In the genomic region with DNA sequence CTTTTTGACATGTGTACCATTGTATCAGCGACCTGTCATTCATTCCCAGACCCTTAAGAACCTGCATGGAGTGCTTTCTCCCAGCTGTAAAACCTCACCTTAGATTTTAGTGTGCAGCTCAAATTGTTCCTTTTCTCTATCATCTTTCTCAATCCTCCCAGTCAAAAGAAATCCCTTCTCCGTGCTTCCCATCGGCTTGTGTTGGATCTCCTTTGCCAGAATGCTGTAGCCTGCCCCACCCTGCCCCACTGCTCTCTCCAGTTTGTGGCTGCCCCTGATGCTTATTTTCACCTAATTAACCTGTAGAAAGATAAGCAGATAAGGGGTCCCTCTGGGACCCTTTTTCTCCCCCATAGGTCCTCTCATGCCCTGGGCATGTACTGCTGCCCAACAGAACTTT, we compare ENCODE assay signal across 19 cellular contexts. TPM values are rescaled to one million over a fixed set of nuclear protein-coding genes. Genes with fewer than 3 reads are reported as not detected.
DNase-seq lines count a peak whose midpoint lies in the region; ATAC-seq and TF ChIP-seq lines count a peak whose summit lies in the region.
"Had no signal": no experiment of that assay in that cellular context is flagged by ENCODE, and none has a peak within 500 bp of the region (broad histone marks: within the 10 kb centered on the region; RNA-seq: fewer than 3 reads in every experiment).

No MANE protein-coding gene starts in this region.

- H3K36me3 ChIP-seq in Panc1 (ENCODE audit: control insufficient read depth, insufficient read depth, low read length): peaks cover 53% of the 10 kb centered on the region

- intact Hi-C loops in Panc1 (cut with micrococcal nuclease; ENCODE audit: unreplicated experiment): no loop called here

- H3K4me3 Mint-ChIP-seq in chondrocyte (ENCODE audit: unreplicated experiment) (no peak overlapping the region), nephron progenitor cell (no peak overlapping the region)
- H3K4me3 Mint-ChIP-seq in activated naive CD8-positive, alpha-beta T cell treated with anti-CD3 and anti-CD28 coated beads, Interleukin-2, amount 50 U/mL, for 24 hours: no peak overlapping the region
- H3K4me3 Mint-ChIP-seq: B cell, GM23338 had no signal

- no peak overlapping the region for H3K4me3 ChIP-seq in Panc1 (ENCODE audit: low read depth in 2 of 2, low read length in 2 of 2)
- H3K4me3 ChIP-seq: GM23338 had no signal

- H3K9me3 Mint-ChIP-seq in chondrocyte (ENCODE audit: low read depth): no peaks in the 10 kb centered on the region
- H3K9me3 Mint-ChIP-seq in nephron progenitor cell: peaks cover 3% of the 10 kb centered on the region
- H3K9me3 Mint-ChIP-seq in activated naive CD8-positive, alpha-beta T cell treated with anti-CD3 and anti-CD28 coated beads, Interleukin-2, amount 50 U/mL, for 24 hours: no peaks in the 10 kb centered on the region
- H3K9me3 Mint-ChIP-seq: CD4-positive, CD25-positive, alpha-beta regulatory T cell; GM23338 had no signal

- in situ Hi-C loops in Panc1 (cut with HindIII; ENCODE audit: low pct_unique_long_range_greater_than_20kb, low sequenced_read_pairs): no loop called here

- no peak for ATAC-seq in Panc1
- no peak for ATAC-seq in activated naive CD8-positive, alpha-beta T cell treated with anti-CD3 and anti-CD28 coated beads, Interleukin-2, amount 50 U/mL, for 24 hours
- ATAC-seq: GM23338 had no signal

- H3K27me3 Mint-ChIP-seq in chondrocyte (ENCODE audit: low read depth) (no peaks in the 10 kb centered on the region), nephron progenitor cell (ENCODE audit: low read depth, poor library complexity) (peaks cover 3% of the 10 kb centered on the region)
- no peaks in the 10 kb centered on the region for H3K27me3 Mint-ChIP-seq in activated naive CD8-positive, alpha-beta T cell treated with anti-CD3 and anti-CD28 coated beads, Interleukin-2, amount 50 U/mL, for 24 hours
- H3K27me3 Mint-ChIP-seq: B cell; CD4-positive, CD25-positive, alpha-beta regulatory T cell had no signal

- TF ChIP-seq CTCF in Panc1 (IDR thresholded peaks at IDR 0.05) (no peak), chondrocyte (IDR thresholded peaks at IDR 0.05) (no peak), nephron progenitor cell (IDR thresholded peaks at IDR 0.05) (no peak)

- DNase-seq in Panc1 (ENCODE audit: low read depth, low spot score) (no peak), chondrocyte (ENCODE audit: low spot score) (no peak), nephron progenitor cell (no peak), DMS153 treated with DMSO at 0.1 percent for 48 hours (lab: John Stamatoyannopoulos, UW; ENCODE audit: unreplicated experiment) (no peak), islet precursor cell (no peak), NOMO-1 treated with dmso at 0.1 percent for 144 hours (lab: John Stamatoyannopoulos, UW; ENCODE audit: unreplicated experiment) (no peak)
- no peak for DNase-seq in activated naive CD8-positive, alpha-beta T cell treated with anti-CD3 and anti-CD28 coated beads, Interleukin-2, amount 50 U/mL, for 24 hours
- DNase-seq: CD4-positive, CD25-positive, alpha-beta regulatory T cell; COR-L47; DMS153; GF-D8; MV-4-11; NCI-H1694 treated with DMSO at 0.1 percent for 48 hours; NCI-H2107; NCI-H510A; NCI-H748 treated with DMSO at 0.1 percent for 48 hours had no signal

- CTCF ChIA-PET in Panc1 (lab: Charles Lee): no interaction called here

- no peaks in the 10 kb centered on the region for H3K27me3 ChIP-seq in Panc1 (ENCODE audit: control insufficient read depth, insufficient read depth, low read length)

- peaks cover 75% of the 10 kb centered on the region for H3K4me1 Mint-ChIP-seq in chondrocyte (ENCODE audit: low read depth)
- peaks cover 42% of the 10 kb centered on the region for H3K4me1 Mint-ChIP-seq in nephron progenitor cell
- no peaks in the 10 kb centered on the region for H3K4me1 Mint-ChIP-seq in activated naive CD8-positive, alpha-beta T cell treated with anti-CD3 and anti-CD28 coated beads, Interleukin-2, amount 50 U/mL, for 24 hours
- H3K4me1 Mint-ChIP-seq: B cell had no signal

- H3K27ac ChIP-seq in Panc1 (ENCODE audit: low read length): peak overlapping the region; percentile 12
- H3K27ac ChIP-seq: KMS-11 had no signal

- no TSS peak for BruUV-seq in Panc1 (replicated peaks; lab: Mats Ljungman, UMichigan)

- peak overlapping the region; percentile 67 for H3K27ac Mint-ChIP-seq in chondrocyte (ENCODE audit: unreplicated experiment)
- H3K27ac Mint-ChIP-seq in nephron progenitor cell: peak overlapping the region; percentile 93
- H3K27ac Mint-ChIP-seq in activated naive CD8-positive, alpha-beta T cell treated with anti-CD3 and anti-CD28 coated beads, Interleukin-2, amount 50 U/mL, for 24 hours: no peak overlapping the region
- H3K27ac Mint-ChIP-seq: B cell, GM23338 had no signal

- H3K9me3 ChIP-seq in Panc1 (ENCODE audit: control insufficient read depth, insufficient read depth, low read depth, low read length): no peaks in the 10 kb centered on the region

- H3K4me1 ChIP-seq in Panc1 (ENCODE audit: control insufficient read depth, insufficient read depth, low read length): peaks cover 64% of the 10 kb centered on the region

- H3K36me3 Mint-ChIP-seq in chondrocyte (ENCODE audit: low read depth) (peaks cover 55% of the 10 kb centered on the region), nephron progenitor cell (ENCODE audit: low read depth) (peaks cover 41% of the 10 kb centered on the region)
- H3K36me3 Mint-ChIP-seq in activated naive CD8-positive, alpha-beta T cell treated with anti-CD3 and anti-CD28 coated beads, Interleukin-2, amount 50 U/mL, for 24 hours (ENCODE audit: low read depth): peaks cover 23% of the 10 kb centered on the region

- POLR2A ChIA-PET in Panc1 (lab: Charles Lee): no interaction called here

RNA-seq across cellular contexts. Expression of a gene that starts 51.1 kb away (rescaled TPM):
- total RNA-seq in Panc1 (2021; ENCODE audit: unreplicated experiment) (1,903 TPM), chondrocyte (2,649 to 2,819 TPM (median 2,779 TPM) in 3 replicates)
- polyA plus RNA-seq in Panc1 (2012; ENCODE audit: insufficient read length): 1,847 TPM
